ENCODE assay signal across 18 cellular contexts in the genomic region with DNA sequence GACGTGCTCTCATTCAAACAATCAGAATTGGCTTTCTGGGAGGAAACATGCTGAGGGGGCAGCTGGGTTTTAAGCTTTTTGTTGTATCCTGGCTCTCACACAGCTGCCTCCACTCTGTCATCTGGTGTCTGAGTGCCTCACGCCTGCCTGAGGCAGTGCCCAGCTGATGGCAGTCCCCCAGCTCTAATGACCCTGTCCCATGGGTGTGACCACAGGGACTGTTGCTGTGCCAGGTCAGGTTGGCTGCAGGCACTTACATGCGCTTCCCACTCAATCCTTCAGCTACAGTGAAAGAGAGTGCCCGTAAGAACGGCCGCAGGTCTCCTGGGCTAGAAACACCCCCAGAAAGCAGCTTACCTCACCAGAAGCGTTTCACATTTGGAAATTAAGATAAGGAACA. TPM values are rescaled to one million over a fixed set of nuclear protein-coding genes. Genes with fewer than 3 reads are reported as not detected.
DNase-seq lines count a peak whose midpoint lies in the region; ATAC-seq and TF ChIP-seq lines count a peak whose summit lies in the region.
"Had no signal": no experiment of that assay in that cellular context is flagged by ENCODE, and none has a peak within 500 bp of the region (broad histone marks: within the 10 kb centered on the region; RNA-seq: fewer than 3 reads in every experiment).

No MANE protein-coding gene starts in this region.

- WGBS in H9 (ENCODE audit: extremely low coverage, insufficient read length, low lambda C conversion rate), result no CpG with 5 or more reads among the region's 7 CpGs
- WGBS in adrenal gland, 4 donors, result 70 to 88% (median 75%) methylated on average over 6 to 7 of the region's 7 CpGs

- no peak overlapping the region for H2BK15ac ChIP-seq in H9 (ENCODE audit: low read depth, low read length)

- H3K4me3 ChIP-seq in adrenal gland, result no peak overlapping the region

- H3K27me3 ChIP-seq in H9 (ENCODE audit: insufficient read depth, low read length) (no peaks in the 10 kb centered on the region), adrenal gland (no peaks in the 10 kb centered on the region)
- H3K27me3 ChIP-seq: foreskin keratinocyte had no signal

- H3K79me2 ChIP-seq in H9 (ENCODE audit: insufficient read depth, low read length), result no peaks in the 10 kb centered on the region

- H3K79me1 ChIP-seq in H9 (ENCODE audit: insufficient read depth, low read depth, low read length, poor library complexity, severe bottlenecking), result no peaks in the 10 kb centered on the region

- no peaks in the 10 kb centered on the region for H3K9me3 ChIP-seq in H9 (ENCODE audit: control insufficient read depth, low read depth, low read length)
- no peaks in the 10 kb centered on the region for H3K9me3 ChIP-seq in adrenal gland (replicated peaks in 1 of 3)

- H3K14ac ChIP-seq in H9 (ENCODE audit: insufficient read depth, low read length), result no peak overlapping the region

- H3K56ac ChIP-seq in H9 (ENCODE audit: insufficient read length, low read depth, low read length), result no peak overlapping the region

- peaks cover 1 to 21% (median 7%) of the 10 kb centered on the region in 3 experiments; a peak in 4 of 7 replicates for H3K36me3 Mint-ChIP-seq in H9 (ENCODE audit: insufficient read depth in 1 of 3, low read depth in 3 of 3)

- peak overlapping the region; percentile 92 for H3K27ac ChIP-seq in 22Rv1
- H3K27ac ChIP-seq in H9 (ENCODE audit: insufficient read length, low read depth, low read length), result no peak overlapping the region
- H3K27ac ChIP-seq in adrenal gland, result peak overlapping the region in 2 of 5 donors; percentile 21 to 38
- H3K27ac ChIP-seq: foreskin keratinocyte had no signal

- H3K36me3 ChIP-seq in adrenal gland (replicated peaks in 1 of 2), result peaks cover 0 to 93% of the 10 kb centered on the region in 2 donors

- no peak overlapping the region for H2BK20ac ChIP-seq in H9 (ENCODE audit: low read depth, low read length, poor library complexity, severe bottlenecking)

- no peak overlapping the region for H2AK5ac ChIP-seq in H9 (ENCODE audit: insufficient read length, low read length)

- no peak overlapping the region for H2BK12ac ChIP-seq in H9 (ENCODE audit: insufficient read length, low read depth, low read length)

- no peak overlapping the region for H3K18ac ChIP-seq in H9 (ENCODE audit: insufficient read length, low read depth, low read length)

- H4K8ac ChIP-seq in H9 (replicated peaks; ENCODE audit: insufficient read length, low read depth, low read length), result no peak overlapping the region

- H3T11ph ChIP-seq in H9 (ENCODE audit: low read length), result no peak overlapping the region

- H2BK5ac ChIP-seq in H9 (ENCODE audit: insufficient read length, low read length), result no peak overlapping the region

- no peak overlapping the region for H2AFZ ChIP-seq in H9 (ENCODE audit: low read length)

- H3K4me3 Mint-ChIP-seq in H9, result no peak overlapping the region
- H3K4me3 Mint-ChIP-seq: immature natural killer cell; stimulated activated naive B cell treated with anti-CD40 and anti-IgM and Interleukin-4, amounts not matched to agents 10 μg/mL and 1 μg/mL and 100 μg/mL, for 72 hours had no signal

- H3K4me1 Mint-ChIP-seq in H9, result peaks cover 15 to 26% of the 10 kb centered on the region in 2 experiments

- peak overlapping the region in 1 of 3 experiments; percentile 18; a peak in 1 of 7 replicates for H3K27ac Mint-ChIP-seq in H9
- H3K27ac Mint-ChIP-seq: immature natural killer cell; stimulated activated naive B cell treated with anti-CD40 and anti-IgM and Interleukin-4, amounts not matched to agents 10 μg/mL and 1 μg/mL and 100 μg/mL, for 72 hours had no signal

- no peak overlapping the region for H3K4ac ChIP-seq in H9 (ENCODE audit: low read depth, low read length)

- H2BK120ac ChIP-seq in H9 (ENCODE audit: low read depth, low read length, poor library complexity, severe bottlenecking), result no peak overlapping the region

- H3K27me3 Mint-ChIP-seq in H9 (ENCODE audit: low read depth), result no peaks in the 10 kb centered on the region
- H3K27me3 Mint-ChIP-seq: stimulated activated naive B cell treated with anti-CD40 and anti-IgM and Interleukin-4, amounts not matched to agents 10 μg/mL and 1 μg/mL and 100 μg/mL, for 72 hours had no signal

- H4K91ac ChIP-seq in H9 (ENCODE audit: insufficient read length, low read depth, low read length), result no peak overlapping the region

- H3K23ac ChIP-seq in H9 (ENCODE audit: insufficient read length, low read depth, low read length), result no peak overlapping the region

- TF ChIP-seq POLR2A in adrenal gland (IDR thresholded peaks at IDR 0.05), result no peak

- H3K4me1 ChIP-seq in H9 (ENCODE audit: insufficient read depth, low read length) (peaks cover 5% of the 10 kb centered on the region; the same call in 1 of the 2 replicates), adrenal gland (replicated peaks in 1 of 2) (peaks cover 8 to 36% of the 10 kb centered on the region in 2 donors)
- H3K4me1 ChIP-seq: foreskin keratinocyte had no signal

- H3K9ac ChIP-seq in H9 (ENCODE audit: extremely low read depth, insufficient read length, low read length), result no peak overlapping the region

- H3K23me2 ChIP-seq in H9 (ENCODE audit: insufficient read length, low read depth, low read length, poor library complexity, severe bottlenecking), result no peaks in the 10 kb centered on the region

- H3K9me3 Mint-ChIP-seq in H9, result no peaks in the 10 kb centered on the region
- H3K9me3 Mint-ChIP-seq: immature natural killer cell; stimulated activated naive B cell treated with anti-CD40 and anti-IgM and Interleukin-4, amounts not matched to agents 10 μg/mL and 1 μg/mL and 100 μg/mL, for 72 hours had no signal

- ATAC-seq in GM21825 (IDR thresholded peaks at IDR 0.05; ENCODE audit: unreplicated experiment), result no peak
- no peak for ATAC-seq in HG02938 (IDR thresholded peaks at IDR 0.05; ENCODE audit: unreplicated experiment)
- ATAC-seq: foreskin keratinocyte; stimulated activated naive B cell treated with anti-CD40 and anti-IgM and Interleukin-4, amounts not matched to agents 10 μg/mL and 1 μg/mL and 100 μg/mL, for 72 hours had no signal

- no peak overlapping the region for H4K5ac ChIP-seq in H9 (ENCODE audit: insufficient read length, low read depth, low read length)

- no peak overlapping the region for H3K4me2 ChIP-seq in H9 (ENCODE audit: insufficient read depth, insufficient read length, low read length)

- intact Hi-C loops in adrenal gland (cut with DNase I), result no loop called here

- DNase-seq in H9 (peak; percentile 16), adrenal gland (peak in 4 of 7 donors; percentile 27 to 78 (median 36)), medulla oblongata (ENCODE audit: extremely low spot score) (peak; percentile 28), GM13976 (ENCODE audit: low spot score) (no peak), putamen (ENCODE audit: low spot score) (no peak)
- DNase-seq: activated CD4-positive, alpha-beta T cell treated with anti-CD3 and anti-CD28 coated beads, Interleukin-2, amount 50 U/mL, for 4 hours; activated effector memory CD4-positive, alpha-beta T cell treated with anti-CD3 and anti-CD28 coated beads, Interleukin-2, amount 50 U/mL, for 16 hours; effector CD4-positive, alpha-beta T cell; foreskin keratinocyte; H7; immature natural killer cell; KG1; NCI-H226; stimulated activated naive B cell treated with anti-CD40 and anti-IgM and Interleukin-4, amounts not matched to agents 10 μg/mL and 1 μg/mL and 100 μg/mL, for 72 hours; T-helper 9 cell had no signal

- in situ Hi-C loops in GM13976 (cut with MboI; ENCODE audit: low sequenced_read_pairs, unreplicated experiment), result no loop called here

- no peaks in the 10 kb centered on the region for H4K20me1 ChIP-seq in H9 (ENCODE audit: control insufficient read depth, insufficient read depth, insufficient read length)

- TF ChIP-seq CTCF in 22Rv1 (IDR thresholded peaks at IDR 0.05) (no peak), H9 (conservative IDR thresholded peaks at IDR 0.05) (no peak), adrenal gland (IDR thresholded peaks at IDR 0.05) (no peak), GM13976 (IDR thresholded peaks at IDR 0.05; ENCODE audit: borderline replicate concordance, control extremely low read depth, extremely low read depth, insufficient read depth, missing control alignments) (no peak)

RNA-seq across cellular contexts. Expression of a gene that starts 53.6 kb away (rescaled TPM):
- total RNA-seq in H9 (2021) (14.1 and 15.0 TPM in 2 replicates), adrenal gland (100 to 1,000 TPM in 7 of 8 donors, 10 to 100 TPM in 1; 98.9 to 183 (median 118) TPM)
- polyA plus RNA-seq in adrenal gland, result 100 to 1,000 TPM in 1 of 3 donors, 10 to 100 TPM in 2; 48.7 to 268 (median 71.7) TPM

Comparison
In these comparisons a context has a peak if more than half of its experiments do, and no peak if none do; other contexts are left out.
1. DNase-seq: peak in H9 (single experiment), adrenal gland (4 of 7) and medulla oblongata (single experiment); none in GM13976 (single experiment) and putamen (single experiment).